Comparison of ENCODE assay signal across 23 cellular contexts in the genomic region with DNA sequence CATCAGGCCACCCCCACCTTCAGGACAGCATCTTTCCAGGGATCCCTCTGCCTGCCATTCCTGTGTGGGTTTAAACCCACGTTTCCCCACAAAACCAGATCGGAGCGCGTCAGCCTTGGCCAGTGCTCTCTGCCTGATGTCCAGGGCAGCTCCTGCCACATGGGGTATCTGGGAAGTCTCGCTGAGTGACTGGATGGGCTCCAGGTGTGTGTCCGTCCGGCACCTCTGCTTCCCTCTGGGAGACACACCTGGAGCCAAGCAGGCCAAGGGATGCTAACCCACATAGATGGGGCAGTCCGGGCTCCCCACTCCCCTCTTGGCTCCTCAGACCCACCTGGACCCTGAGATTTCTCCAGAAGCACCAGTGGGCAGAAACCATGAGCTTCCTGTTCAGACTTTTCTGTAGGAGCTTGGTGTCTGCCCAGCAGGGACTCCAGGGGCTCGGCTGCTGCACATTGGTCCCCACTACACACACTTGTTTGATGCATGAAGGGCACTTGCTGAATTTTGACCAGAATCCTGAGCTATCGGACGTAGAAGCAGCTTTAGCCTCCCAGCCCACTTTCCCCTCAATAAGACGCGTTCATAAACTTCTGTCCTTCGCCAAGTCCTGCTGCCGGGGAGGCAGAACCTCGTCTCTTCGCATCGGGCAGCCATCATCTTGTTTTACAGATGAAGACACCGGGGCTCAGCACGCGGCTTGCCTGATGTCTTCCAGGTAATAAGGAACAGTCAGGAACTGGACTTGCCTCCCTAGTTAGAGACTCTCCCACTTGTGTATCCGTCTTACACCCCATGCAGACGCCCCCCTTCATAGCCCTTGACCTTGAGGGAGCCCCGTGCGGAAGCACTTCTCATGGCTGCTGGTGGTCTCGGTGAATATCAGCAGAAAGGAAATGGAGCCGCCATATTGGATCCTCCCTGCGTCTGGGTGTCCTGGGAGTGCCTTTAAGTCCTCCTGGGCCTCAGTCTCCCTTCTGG.
A peak's percentile ranks its signal among the peaks of the same experiment; 100 is the strongest.
DNase-seq lines count a peak whose midpoint lies in the region; ATAC-seq and TF ChIP-seq lines count a peak whose summit lies in the region.
"Had no signal": no experiment of that assay in that cellular context is flagged by ENCODE, and none has a peak within 500 bp of the region (broad histone marks: within the 10 kb centered on the region; RNA-seq: fewer than 3 reads in every experiment).

No MANE protein-coding gene starts in this region.

- no peak overlapping the region for H4K8ac ChIP-seq in IMR-90 (ENCODE audit: low read depth in 2 of 2, low read length in 2 of 2)

- no peak overlapping the region for H2BK20ac ChIP-seq in IMR-90 (ENCODE audit: low read depth, low read length)

- H4K20me1 ChIP-seq in SK-N-SH (ENCODE audit: insufficient read depth) (no peaks in the 10 kb centered on the region), IMR-90 (ENCODE audit: insufficient read depth, low read length) (no peaks in the 10 kb centered on the region), osteoblast (ENCODE audit: insufficient read depth, low read length) (no peaks in the 10 kb centered on the region)
- H4K20me1 ChIP-seq in BLaER1 treated with 17β-estradiol and CSF1 and Interleukin-3, amounts not matched to agents 10 nM and 100 nM, result no peaks in the 10 kb centered on the region

- ATAC-seq in SK-N-SH treated with all-trans-retinoic acid at 6 μM for 48 hours (no peak), IMR-90 (ENCODE audit: low read depth) (no peak), HG03469 (IDR thresholded peaks at IDR 0.05; ENCODE audit: unreplicated experiment) (no peak)
- ATAC-seq: GM12878, PC-3 had no signal

- H3K4me2 ChIP-seq in SK-N-SH (no peak overlapping the region), IMR-90 (ENCODE audit: low read depth, low read length) (no peak overlapping the region), osteoblast (ENCODE audit: insufficient read depth, low read length) (no peak overlapping the region)
- H3K4me2 ChIP-seq in BLaER1 treated with 17β-estradiol and CSF1 and Interleukin-3, amounts not matched to agents 10 nM and 100 nM, result peak overlapping the region; percentile 56 to 90 (median 84)

- H2BK120ac ChIP-seq in IMR-90 (ENCODE audit: low read depth, low read length), result 0 out of 2 replicates have a peak overlapping the region, but pooled peaks have one; percentile 16

- TF ChIP-seq POLR2A in IMR-90 (IDR thresholded peaks at IDR 0.05; ENCODE audit: low read depth, low read length), result no peak

- H3K18ac ChIP-seq in IMR-90 (ENCODE audit: low read depth, low read length), result no peak overlapping the region

- H3K79me2 ChIP-seq in SK-N-SH (ENCODE audit: insufficient read depth) (no peaks in the 10 kb centered on the region), osteoblast (ENCODE audit: insufficient read depth, low read length) (no peaks in the 10 kb centered on the region)

- H3K9me3 ChIP-seq in SK-N-SH (no peaks in the 10 kb centered on the region), IMR-90 (ENCODE audit: control insufficient read depth, insufficient read depth, low read length) (peaks cover 13% of the 10 kb centered on the region), osteoblast (ENCODE audit: low read depth, low read length) (peaks cover 11% of the 10 kb centered on the region)
- peaks cover 31 to 37% (median 32%) of the 10 kb centered on the region in 11 experiments for H3K9me3 ChIP-seq in BLaER1 treated with 17β-estradiol and CSF1 and Interleukin-3, amounts not matched to agents 10 nM and 100 nM (replicated peaks in 1 of 11)

- no peak for TF ChIP-seq CTCF in SK-N-SH (IDR thresholded peaks at IDR 0.05)
- no peak for TF ChIP-seq CTCF in IMR-90 (conservative IDR thresholded peaks at IDR 0.05; ENCODE audit: low read depth, low read length)
- no peak for TF ChIP-seq CTCF in osteoblast (IDR thresholded peaks at IDR 0.05; ENCODE audit: extremely low read depth, low read depth, low read length)
- no peak for TF ChIP-seq CTCF in dorsolateral prefrontal cortex (IDR thresholded peaks at IDR 0.05 in 54 of 56, conservative IDR thresholded peaks at IDR 0.05 in 2 of 56; ENCODE audit: low read depth in 1 of 56, partially characterized antibody in 56 of 56)

- H2BK15ac ChIP-seq in IMR-90 (ENCODE audit: low read depth, low read length), result peak overlapping the region; percentile 46; the same call in 1 of the 3 replicates

- H3K27ac ChIP-seq in SK-N-SH (ENCODE audit: low read depth in 2 of 2, low read length in 1 of 2), result no peak overlapping the region
- peak overlapping the region in 6 of 11 experiments; percentile 19 to 74 (median 56); a peak in 9 of 22 replicates for H3K27ac ChIP-seq in BLaER1 treated with 17β-estradiol and CSF1 and Interleukin-3, amounts not matched to agents 10 nM and 100 nM
- H3K27ac ChIP-seq in IMR-90 (ENCODE audit: insufficient read depth, low read length), result no peak overlapping the region
- no peak overlapping the region for H3K27ac ChIP-seq in osteoblast (ENCODE audit: low read depth, low read length)
- no peak overlapping the region for H3K27ac ChIP-seq in dorsolateral prefrontal cortex
- H3K27ac ChIP-seq: 22Rv1 had no signal

- no peak overlapping the region for H4K5ac ChIP-seq in IMR-90 (ENCODE audit: low read depth, low read length)

- CTCF ChIA-PET in SK-N-SH (lab: Yijun Ruan, JAX) (interaction anchor here (0.6 to 1.5 kb wide), 4 partner anchors 16 to 737 kb away, joined by 3 to 5 read pairs (median 4); no protein-coding TSS in a partner anchor), IMR-90 (lab: Yijun Ruan, JAX) (no interaction called here)

- no peaks in the 10 kb centered on the region for H3F3A ChIP-seq in SK-N-SH (replicated peaks; ENCODE audit: insufficient read depth)

- in situ Hi-C loops in IMR-90 (cut with MboI; ENCODE audit: low sequenced_read_pairs), result no loop called here

- H3K14ac ChIP-seq in IMR-90 (replicated peaks; ENCODE audit: low read depth, low read length), result peak overlapping the region; percentile 2; the same call in 1 of the 2 replicates

- no TSS peak for BruUV-seq in IMR-90 (replicated peaks; lab: Mats Ljungman, UMichigan)

- no peak overlapping the region for H3K56ac ChIP-seq in IMR-90 (ENCODE audit: extremely low read depth, insufficient read depth, low read length)

- H2AFZ ChIP-seq in SK-N-SH (ENCODE audit: low read depth) (no peak overlapping the region), IMR-90 (replicated peaks; ENCODE audit: low read length, poor library complexity) (peak overlapping the region; percentile 56), osteoblast (ENCODE audit: low read length) (no peak overlapping the region)

- DNase-seq in SK-N-SH (peak; percentile 10), IMR-90 (no peak), osteoblast (ENCODE audit: insufficient read length, low spot score, missing footprints) (peak; percentile 18), dorsolateral prefrontal cortex (no peak), iPS-NIHi7 (ENCODE audit: extremely low spot score) (no peak)
- DNase-seq: BE2C; CD4-positive, alpha-beta memory T cell; COR-L47; DMS53; NCI-H1048; NCI-H1417; NCI-H1694; NCI-H2029 treated with DMSO at 0.1 percent for 48 hours; NCI-H446 treated with DMSO at 0.1 percent for 48 hours; NCI-H526; NCI-H82; NK-92 treated with Interleukin-12 subunit alpha and Interleukin-12 subunit beta, amount 100 ng/mL, for 24 hours; PC-3 had no signal

- intact Hi-C loops in IMR-90 (cut with micrococcal nuclease) (no loop called here), dorsolateral prefrontal cortex (cut with DNase I) (no loop called here)

- peak overlapping the region; percentile 21; the same call in 1 of the 2 replicates for H4K91ac ChIP-seq in IMR-90 (ENCODE audit: insufficient read depth, low read depth, low read length)

- no peaks in the 10 kb centered on the region for H3K79me1 ChIP-seq in IMR-90 (ENCODE audit: low read depth in 1 of 2, low read length in 2 of 2)

- H3K36me3 ChIP-seq in SK-N-SH (replicated peaks in 1 of 2; ENCODE audit: control insufficient read depth in 1 of 2, insufficient read depth in 2 of 2, low read length in 1 of 2) (no peaks in the 10 kb centered on the region), IMR-90 (ENCODE audit: control insufficient read depth, insufficient read depth, low read length) (no peaks in the 10 kb centered on the region), osteoblast (ENCODE audit: insufficient read depth, low read length) (no peaks in the 10 kb centered on the region)
- H3K36me3 ChIP-seq in BLaER1 treated with 17β-estradiol and CSF1 and Interleukin-3, amounts not matched to agents 10 nM and 100 nM, result 0 out of 22 replicates have a peak, but pooled peaks cover 0 to 6% (median 0%) of the 10 kb centered on the region in 11 experiments
- H3K36me3 ChIP-seq: BE2C had no signal

- H3K4me3 ChIP-seq in SK-N-SH (ENCODE audit: low read depth in 2 of 2, low read length in 1 of 2), result no peak overlapping the region
- H3K4me3 ChIP-seq in BLaER1 treated with 17β-estradiol and CSF1 and Interleukin-3, amounts not matched to agents 10 nM and 100 nM, result no peak overlapping the region
- no peak overlapping the region for H3K4me3 ChIP-seq in IMR-90 (ENCODE audit: insufficient read depth, low read depth, low read length)
- H3K4me3 ChIP-seq in osteoblast (ENCODE audit: insufficient read depth, low read length), result no peak overlapping the region
- no peak overlapping the region for H3K4me3 ChIP-seq in dorsolateral prefrontal cortex
- H3K4me3 ChIP-seq: GM12878 had no signal

- TF ChIP-seq EP300 in SK-N-SH (IDR thresholded peaks at IDR 0.05; ENCODE audit: borderline replicate concordance in 1 of 2, low read depth in 1 of 2, low read length in 1 of 2), result no peak

- peak overlapping the region; percentile 64 for H2AK5ac ChIP-seq in IMR-90 (ENCODE audit: low read depth, low read length)

- no peak overlapping the region for H2BK5ac ChIP-seq in IMR-90 (ENCODE audit: low read depth, low read length, poor library complexity, severe bottlenecking)

- 0 out of 2 replicates have a peak overlapping the region, but pooled peaks have one; percentile 4 for H3K23ac ChIP-seq in IMR-90 (ENCODE audit: low read depth, low read length)

- H3K27me3 ChIP-seq in SK-N-SH (ENCODE audit: insufficient read depth) (no peaks in the 10 kb centered on the region), IMR-90 (ENCODE audit: control insufficient read depth, insufficient read depth, low read length) (no peaks in the 10 kb centered on the region), osteoblast (ENCODE audit: insufficient read depth, low read length) (no peaks in the 10 kb centered on the region), dorsolateral prefrontal cortex (no peaks in the 10 kb centered on the region)
- H3K27me3 ChIP-seq in BLaER1 treated with 17β-estradiol and CSF1 and Interleukin-3, amounts not matched to agents 10 nM and 100 nM, result no peaks in the 10 kb centered on the region
- H3K27me3 ChIP-seq: BE2C had no signal

- H2AK9ac ChIP-seq in IMR-90 (replicated peaks; ENCODE audit: low read depth, low read length, poor library complexity), result no peak overlapping the region

- H3K9me1 ChIP-seq in IMR-90 (ENCODE audit: insufficient read depth, low read length), result peaks cover 1% of the 10 kb centered on the region; the same call in 1 of the 2 replicates

- TF ChIP-seq RAD21 in SK-N-SH (IDR thresholded peaks at IDR 0.05; ENCODE audit: low read length) (no peak), IMR-90 (IDR thresholded peaks at IDR 0.05; ENCODE audit: low read length) (no peak)

- dilution Hi-C loops in IMR-90 (cut with HindIII; ENCODE audit: low sequenced_read_pairs, unreplicated experiment), result no loop called here

- no peaks in the 10 kb centered on the region for H3K9me2 ChIP-seq in SK-N-SH

- H3K4me1 ChIP-seq in SK-N-SH (ENCODE audit: control insufficient read depth in 1 of 2, insufficient read depth in 2 of 2, low read depth in 1 of 2, low read length in 1 of 2), result peaks cover 0 to 48% of the 10 kb centered on the region in 2 experiments; a peak in 1 of 4 replicates
- peaks cover 18 to 37% (median 27%) of the 10 kb centered on the region in 10 experiments for H3K4me1 ChIP-seq in BLaER1 treated with 17β-estradiol and CSF1 and Interleukin-3, amounts not matched to agents 10 nM and 100 nM
- peaks cover 2% of the 10 kb centered on the region for H3K4me1 ChIP-seq in IMR-90 (ENCODE audit: control insufficient read depth, insufficient read depth, low read length)
- H3K4me1 ChIP-seq in osteoblast (ENCODE audit: insufficient read depth, low read length), result no peaks in the 10 kb centered on the region
- H3K4me1 ChIP-seq: BE2C had no signal

- WGBS in SK-N-SH (ENCODE audit: low lambda C conversion rate), result 79% methylated on average over 22 of the region's 28 CpGs
- 88% methylated on average over 19 of the region's 28 CpGs; no CpG with 5 or more reads in 1 of the 2 experiments for WGBS in IMR-90 (ENCODE audit: extremely low coverage in 2 of 2, insufficient read length in 1 of 2), 2 experiments

- no peak overlapping the region for H3K9ac ChIP-seq in SK-N-SH
- no peak overlapping the region for H3K9ac ChIP-seq in BLaER1 treated with 17β-estradiol and CSF1 and Interleukin-3, amounts not matched to agents 10 nM and 100 nM
- no peak overlapping the region for H3K9ac ChIP-seq in IMR-90 (ENCODE audit: low read depth, low read length)

- H3K4ac ChIP-seq in IMR-90 (ENCODE audit: low read depth, low read length), result no peak overlapping the region

- POLR2A ChIA-PET in SK-N-SH (lab: Yijun Ruan, JAX), result no interaction called here
- POLR2A ChIA-PET in IMR-90 (lab: Charles Lee; ENCODE audit: unreplicated experiment), result no interaction called here

Comparison
In these comparisons a context has a peak if more than half of its experiments do, and no peak if none do; other contexts are left out.
1. DNase-seq: peak in SK-N-SH (single experiment) and osteoblast (single experiment); none in IMR-90 (single experiment), dorsolateral prefrontal cortex (0 of 10) and iPS-NIHi7 (single experiment).
2. H3K27ac ChIP-seq: peak in BLaER1 treated with 17β-estradiol and CSF1 and Interleukin-3, amounts not matched to agents 10 nM and 100 nM (6 of 11); none in SK-N-SH (0 of 2), IMR-90 (single experiment), osteoblast (single experiment) and dorsolateral prefrontal cortex (0 of 59).
3. H3K4me2 ChIP-seq: peak in BLaER1 treated with 17β-estradiol and CSF1 and Interleukin-3, amounts not matched to agents 10 nM and 100 nM (11 of 11); none in SK-N-SH (single experiment), IMR-90 (single experiment) and osteoblast (single experiment).